34 cellular contexts compared by ENCODE assay signal in the genomic region with DNA sequence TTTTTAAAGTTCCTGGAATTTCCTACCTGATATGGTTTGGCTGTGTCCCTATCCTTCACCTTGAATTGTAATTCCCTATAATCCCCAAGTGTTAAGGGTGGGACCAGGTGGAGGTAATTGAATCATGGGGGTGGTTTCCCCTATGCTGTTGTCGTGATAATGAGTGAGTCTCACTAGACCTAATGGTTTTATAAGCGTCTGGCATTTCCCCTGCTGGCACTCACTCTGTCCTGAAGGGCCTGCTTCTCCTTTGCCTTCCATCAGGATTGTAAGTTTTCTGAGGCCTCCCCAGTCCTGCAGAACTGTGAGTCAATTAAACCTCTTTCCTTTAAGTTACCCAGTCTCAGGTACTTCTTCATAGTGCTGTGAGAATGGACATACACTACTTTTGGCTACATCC.
"Had no signal": no experiment of that assay in that cellular context is flagged by ENCODE, and none has a peak within 500 bp of the region (broad histone marks: within the 10 kb centered on the region; RNA-seq: fewer than 3 reads in every experiment).

No MANE protein-coding gene starts in this region.

- H3K27me3 ChIP-seq: adrenal gland, body of pancreas, brain microvascular endothelial cell, breast epithelium had no signal

- H3K36me3 ChIP-seq: adrenal gland, brain microvascular endothelial cell, breast epithelium had no signal

- H3K36me3 Mint-ChIP-seq: activated CD4-positive, alpha-beta memory T cell treated with anti-CD3 and anti-CD28 coated beads for 36 hours; activated naive CD4-positive, alpha-beta T cell treated with anti-CD3 and anti-CD28 coated beads, Interleukin-2, amount 50 U/mL, for 72 hours; activated naive CD8-positive, alpha-beta T cell treated with anti-CD3 and anti-CD28 coated beads for 36 hours had no signal

- H3K27ac ChIP-seq: adrenal gland, body of pancreas, brain microvascular endothelial cell, breast epithelium, VCaP had no signal

- H3K27me3 Mint-ChIP-seq: activated CD4-positive, alpha-beta memory T cell treated with anti-CD3 and anti-CD28 coated beads for 36 hours; activated CD4-positive, alpha-beta T cell treated with anti-CD3 and anti-CD28 coated beads, Interleukin-2, amount 10 ng/mL, durations not matched to agents 24 days and 14 days; activated CD8-positive, alpha-beta T cell treated with anti-CD3 and anti-CD28 coated beads for 36 hours; activated naive CD8-positive, alpha-beta T cell treated with anti-CD3 and anti-CD28 coated beads for 36 hours; activated T-helper 17 cell treated with anti-CD3 and anti-CD28 coated beads, Interleukin-2, amount 50 U/mL, for 72 hours had no signal

- H3K4me1 Mint-ChIP-seq: activated CD4-positive, alpha-beta T cell treated with anti-CD3 and anti-CD28 coated beads, Interleukin-2, amount 10 ng/mL, durations not matched to agents 24 days and 14 days; activated naive CD8-positive, alpha-beta T cell treated with anti-CD3 and anti-CD28 coated beads for 36 hours; activated T-helper 17 cell treated with anti-CD3 and anti-CD28 coated beads, Interleukin-2, amount 50 U/mL, for 72 hours had no signal

- ATAC-seq: activated CD4-positive, CD25-positive, alpha-beta regulatory T cell treated with anti-CD3 and anti-CD28 coated beads, Interleukin-2, amount 50 U/mL, for 24 hours; activated CD8-positive, alpha-beta T cell treated with anti-CD3 and anti-CD28 coated beads for 36 hours; activated naive CD4-positive, alpha-beta T cell treated with anti-CD3 and anti-CD28 coated beads, Interleukin-2, amount 50 U/mL, for 72 hours; activated T-cell treated with anti-CD3 and anti-CD28 coated beads, Interleukin-2, amount 50 U/mL, for 4 hours; activated T-cell treated with anti-CD3 and anti-CD28 coated beads, Interleukin-2, amount 50 U/mL, for 72 hours; activated T-helper 17 cell treated with anti-CD3 and anti-CD28 coated beads, Interleukin-2, amount 50 U/mL, for 72 hours; body of pancreas had no signal

- H3K4me1 ChIP-seq: adrenal gland, body of pancreas, breast epithelium had no signal

- H3K4me3 Mint-ChIP-seq: activated CD4-positive, alpha-beta memory T cell treated with anti-CD3 and anti-CD28 coated beads for 36 hours; activated CD4-positive, alpha-beta T cell treated with anti-CD3 and anti-CD28 coated beads, Interleukin-2, amount 10 ng/mL, durations not matched to agents 24 days and 14 days; activated CD8-positive, alpha-beta T cell treated with anti-CD3 and anti-CD28 coated beads for 36 hours; activated naive CD4-positive, alpha-beta T cell treated with anti-CD3 and anti-CD28 coated beads for 36 hours; activated naive CD8-positive, alpha-beta T cell treated with anti-CD3 and anti-CD28 coated beads for 36 hours; activated T-cell treated with anti-CD3 and anti-CD28 coated beads, Interleukin-2, amount 50 U/mL, for 4 hours; activated T-cell treated with anti-CD3 and anti-CD28 coated beads, Interleukin-2, amount 50 U/mL, for 72 hours; activated T-helper 1 cell treated with anti-CD3 and anti-CD28 coated beads, Interleukin-12 subunit alpha, Interleukin-12 subunit beta, Interleukin-2, Interleukin-4 antibody, amounts not matched to agents 30 ng/mL and 10 ng/mL and 1 ng/mL, durations not matched to agents 14 hours and 24 hours and 36 hours; activated T-helper 17 cell treated with anti-CD3 and anti-CD28 coated beads, Interleukin-2, amount 50 U/mL, for 72 hours; T-helper 1 cell treated with Interleukin-12 subunit alpha and Interleukin-12 subunit beta and Interleukin-4 antibody, amounts not matched to agents 30 μg/mL and 1 μg/mL, for 36 hours; T-helper 2 cell treated with Interferon-gamma antibody and Interleukin-4, amounts not matched to agents 5 μg/mL and 100 μg/mL, for 36 hours had no signal

- H3K27ac Mint-ChIP-seq: activated CD4-positive, alpha-beta memory T cell treated with anti-CD3 and anti-CD28 coated beads for 36 hours; activated CD4-positive, alpha-beta T cell treated with anti-CD3 and anti-CD28 coated beads, Interleukin-2, amount 10 ng/mL, durations not matched to agents 24 days and 14 days; activated CD8-positive, alpha-beta T cell treated with anti-CD3 and anti-CD28 coated beads for 36 hours; activated naive CD4-positive, alpha-beta T cell treated with anti-CD3 and anti-CD28 coated beads for 36 hours; activated naive CD4-positive, alpha-beta T cell treated with anti-CD3 and anti-CD28 coated beads, Interleukin-2, amount 50 U/mL, for 72 hours; activated naive CD8-positive, alpha-beta T cell treated with anti-CD3 and anti-CD28 coated beads for 36 hours; activated T-cell treated with anti-CD3 and anti-CD28 coated beads, Interleukin-2, amount 50 U/mL, for 72 hours; activated T-helper 1 cell treated with anti-CD3 and anti-CD28 coated beads, Interleukin-12 subunit alpha, Interleukin-12 subunit beta, Interleukin-2, Interleukin-4 antibody, amounts not matched to agents 30 ng/mL and 10 ng/mL and 1 ng/mL, durations not matched to agents 14 hours and 24 hours and 36 hours; activated T-helper 17 cell treated with anti-CD3 and anti-CD28 coated beads, Interleukin-2, amount 50 U/mL, for 72 hours; T-helper 1 cell treated with Interleukin-12 subunit alpha and Interleukin-12 subunit beta and Interleukin-4 antibody, amounts not matched to agents 30 μg/mL and 1 μg/mL, for 36 hours; T-helper 2 cell treated with Interferon-gamma antibody and Interleukin-4, amounts not matched to agents 5 μg/mL and 100 μg/mL, for 36 hours had no signal

- H3K9me3 ChIP-seq: adrenal gland, body of pancreas, breast epithelium had no signal

- DNase-seq: activated CD4-positive, alpha-beta memory T cell treated with anti-CD3 and anti-CD28 coated beads for 36 hours; activated CD4-positive, alpha-beta T cell treated with anti-CD3 and anti-CD28 coated beads for 4 hours; activated CD4-positive, alpha-beta T cell treated with anti-CD3 and anti-CD28 coated beads, Interleukin-2, amount 10 ng/mL, durations not matched to agents 24 days and 14 days; activated CD4-positive, alpha-beta T cell treated with anti-CD3 and anti-CD28 coated beads, Interleukin-2, amount 50 U/mL, for 1 hour; activated CD4-positive, alpha-beta T cell treated with anti-CD3 and anti-CD28 coated beads, Interleukin-2, amount 50 U/mL, for 4 hours; activated CD4-positive, CD25-positive, alpha-beta regulatory T cell; activated CD8-positive, alpha-beta memory T cell treated with anti-CD3 and anti-CD28 coated beads, Interleukin-2, amount 50 U/mL, for 4 hours; activated CD8-positive, alpha-beta T cell treated with anti-CD3 and anti-CD28 coated beads for 36 hours; activated effector memory CD4-positive, alpha-beta T cell treated with anti-CD3 and anti-CD28 coated beads, Interleukin-2, amount 50 U/mL, for 16 hours; activated gamma-delta T cell treated with Interleukin-2 at 50 U/mL for 16 hours; activated naive CD4-positive, alpha-beta T cell; activated naive CD4-positive, alpha-beta T cell treated with anti-CD3 and anti-CD28 coated beads for 36 hours; activated naive CD4-positive, alpha-beta T cell treated with anti-CD3 and anti-CD28 coated beads, Interleukin-2, amount 50 U/mL, for 16 hours; activated naive CD8-positive, alpha-beta T cell treated with anti-CD3 and anti-CD28 coated beads for 36 hours; activated T-cell treated with anti-CD3 and anti-CD28 coated beads for 4 hours; activated T-cell treated with anti-CD3 and anti-CD28 coated beads, Interleukin-2, amount 50 U/mL, for 1 hour; activated T-cell treated with anti-CD3 and anti-CD28 coated beads, Interleukin-2, amount 50 U/mL, for 4 hours; activated T-cell treated with anti-CD3 and anti-CD28 coated beads, Interleukin-2, amount 50 U/mL, for 72 hours; adrenal gland; amniotic stem cell; aorta; body of pancreas; brain microvascular endothelial cell; central memory CD4-positive, alpha-beta T cell; T-helper 2 cell; T-helper 9 cell had no signal

- H3K4me3 ChIP-seq: adrenal gland, body of pancreas, breast epithelium had no signal
